1 cellular context compared by ENCODE assay signal in genomic region chr6:30005482-30005881, GRCh38.
TF ChIP-seq lines count a peak whose summit lies in the region.

No MANE protein-coding gene starts in this region.

TF ChIP-seq in HepG2, 621 proteins besides CTCF, POLR2A, EP300 and RAD21:
- peak; percentile 88 for TF ChIP-seq CEBPB (IDR thresholded peaks at IDR 0.05; ENCODE audit: borderline replicate concordance, low read depth, low read length)
- TF ChIP-seq STAG1 (CRISPR knock-in tag; IDR thresholded peaks at IDR 0.05) = peak; percentile 45
- no peak for TF ChIP-seq AGO2 (optimal IDR thresholded peaks at IDR 0.05; ENCODE audit: low read depth, low read length)
- TF ChIP-seq HNF4G (IDR thresholded peaks at IDR 0.05; ENCODE audit: borderline replicate concordance, low read depth, low read length) = peak; percentile 21; the same call in 1 of the 2 replicates
- TF ChIP-seq HNF4G (CRISPR knock-in tag; IDR thresholded peaks at IDR 0.05; ENCODE audit: borderline replicate concordance, low read depth) = no peak
- TF ChIP-seq SNAPC2 (CRISPR knock-in tag; IDR thresholded peaks at IDR 0.05) = no peak
- TF ChIP-seq CEBPG (CRISPR knock-in tag; IDR thresholded peaks at IDR 0.05) = peak; percentile 78
- 0 out of 2 replicates have a peak, but pooled peaks have one; percentile 20 for TF ChIP-seq SAP130 (CRISPR knock-in tag; IDR thresholded peaks at IDR 0.05; ENCODE audit: low read depth)
